In the genomic region with DNA sequence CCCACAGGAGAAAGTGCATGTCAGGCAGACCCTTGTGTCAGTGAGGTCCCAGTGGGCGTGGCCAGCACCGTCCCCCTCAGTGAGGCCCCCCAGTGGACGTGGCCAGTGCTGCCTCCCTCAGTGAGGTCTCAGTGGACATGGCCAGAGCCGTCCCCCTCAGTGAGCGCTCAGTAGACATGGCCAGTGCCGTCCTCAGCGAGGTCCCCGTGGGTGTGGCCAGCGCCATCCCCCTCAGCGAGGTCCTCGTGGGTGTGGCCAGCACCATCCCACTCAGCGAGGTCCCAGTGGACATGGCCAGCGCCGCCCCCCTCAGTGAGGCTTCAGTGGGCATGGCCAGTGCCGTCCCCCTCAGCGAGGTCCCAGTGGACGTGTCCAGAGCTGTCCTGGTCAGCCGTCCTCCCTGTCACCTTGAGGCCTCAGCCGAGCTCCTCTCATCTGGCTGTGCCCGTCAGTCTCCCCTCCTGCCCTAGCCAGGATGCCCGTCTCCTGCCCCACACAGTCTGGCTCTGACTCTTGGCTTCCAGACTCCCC, we compare ENCODE assay signal across 26 cellular contexts. TPM values are rescaled to one million over a fixed set of nuclear protein-coding genes. Genes with fewer than 3 reads are reported as not detected.
DNase-seq lines count a peak whose midpoint lies in the region; ATAC-seq and TF ChIP-seq lines count a peak whose summit lies in the region.
"Had no signal": no experiment of that assay in that cellular context is flagged by ENCODE, and none has a peak within 500 bp of the region (broad histone marks: within the 10 kb centered on the region; RNA-seq: fewer than 3 reads in every experiment).

No MANE protein-coding gene starts in this region.

- no peak overlapping the region for H3K4me3 Mint-ChIP-seq in stimulated activated memory B cell treated with anti-CD40 and anti-IgM and Interleukin-4, amounts not matched to agents 10 μg/mL and 1 μg/mL and 100 μg/mL, for 72 hours
- H3K4me3 Mint-ChIP-seq: activated CD8-positive, alpha-beta memory T cell treated with anti-CD3 and anti-CD28 coated beads, Interleukin-2, amount 10 ng/mL, durations not matched to agents 7 days and 5 days; activated T-cell treated with anti-CD3 and anti-CD28 coated beads, Interleukin-2, amount 50 U/mL, for 72 hours; CD4-positive, CD25-positive, alpha-beta regulatory T cell; T-helper 1 cell treated with Interleukin-12 subunit alpha and Interleukin-12 subunit beta and Interleukin-4 antibody, amounts not matched to agents 30 μg/mL and 1 μg/mL, for 36 hours had no signal

- H3K36me3 Mint-ChIP-seq in stimulated activated memory B cell treated with anti-CD40 and anti-IgM and Interleukin-4, amounts not matched to agents 10 μg/mL and 1 μg/mL and 100 μg/mL, for 72 hours: no peaks in the 10 kb centered on the region
- H3K36me3 Mint-ChIP-seq: activated CD8-positive, alpha-beta memory T cell treated with anti-CD3 and anti-CD28 coated beads, Interleukin-2, amount 10 ng/mL, durations not matched to agents 7 days and 5 days had no signal

- no peaks in the 10 kb centered on the region for H3K36me3 ChIP-seq in SK-N-SH (replicated peaks in 1 of 2; ENCODE audit: control insufficient read depth in 1 of 2, insufficient read depth in 2 of 2, low read length in 1 of 2)
- H3K36me3 ChIP-seq: adrenal gland, brain microvascular endothelial cell, heart left ventricle, thoracic aorta had no signal

- TF ChIP-seq CTCF in SK-N-SH (IDR thresholded peaks at IDR 0.05): no peak
- 0 out of 2 replicates have a peak, but pooled peaks have one; percentile 10 for TF ChIP-seq CTCF in VCaP (conservative IDR thresholded peaks at IDR 0.05)
- TF ChIP-seq CTCF in foreskin fibroblast (IDR thresholded peaks at IDR 0.05; ENCODE audit: low read depth, low read length): no peak

- H3K27ac Mint-ChIP-seq in stimulated activated memory B cell treated with anti-CD40 and anti-IgM and Interleukin-4, amounts not matched to agents 10 μg/mL and 1 μg/mL and 100 μg/mL, for 72 hours: no peak overlapping the region
- H3K27ac Mint-ChIP-seq: activated CD8-positive, alpha-beta memory T cell treated with anti-CD3 and anti-CD28 coated beads, Interleukin-2, amount 10 ng/mL, durations not matched to agents 7 days and 5 days; activated T-cell treated with anti-CD3 and anti-CD28 coated beads, Interleukin-2, amount 50 U/mL, for 72 hours; T-helper 1 cell treated with Interleukin-12 subunit alpha and Interleukin-12 subunit beta and Interleukin-4 antibody, amounts not matched to agents 30 μg/mL and 1 μg/mL, for 36 hours had no signal

- ATAC-seq in SK-N-SH treated with all-trans-retinoic acid at 6 μM for 48 hours (no peak), HG03159 (IDR thresholded peaks at IDR 0.05; ENCODE audit: unreplicated experiment) (no peak)
- peak; percentile 28 for ATAC-seq in stimulated activated memory B cell treated with anti-CD40 and anti-IgM and Interleukin-4, amounts not matched to agents 10 μg/mL and 1 μg/mL and 100 μg/mL, for 72 hours
- ATAC-seq: activated CD8-positive, alpha-beta memory T cell treated with anti-CD3 and anti-CD28 coated beads, Interleukin-2, amount 10 ng/mL, durations not matched to agents 7 days and 5 days; activated T-cell treated with anti-CD3 and anti-CD28 coated beads, Interleukin-2, amount 50 U/mL, for 72 hours; sciatic nerve; stimulated activated naive CD8-positive, alpha-beta T cell treated with anti-CD3 and anti-CD28 coated beads, Interleukin-15, Interleukin-2, amounts not matched to agents 100 U/mL and 50 U/mL, for 24 hours had no signal

- H3K4me3 ChIP-seq in SK-N-SH (ENCODE audit: low read depth in 2 of 2, low read length in 1 of 2) (no peak overlapping the region), foreskin fibroblast (ENCODE audit: low read depth in 1 of 2, low read length in 2 of 2) (no peak overlapping the region)
- H3K4me3 ChIP-seq: adrenal gland, heart left ventricle, thoracic aorta had no signal

- POLR2A ChIA-PET in SK-N-SH (lab: Yijun Ruan, JAX): no interaction called here

- no peaks in the 10 kb centered on the region for H3K79me2 ChIP-seq in SK-N-SH (ENCODE audit: insufficient read depth)

- no peaks in the 10 kb centered on the region for H3K9me3 ChIP-seq in SK-N-SH
- H3K9me3 ChIP-seq: adrenal gland, heart left ventricle, thoracic aorta had no signal

- H3K27me3 Mint-ChIP-seq in stimulated activated memory B cell treated with anti-CD40 and anti-IgM and Interleukin-4, amounts not matched to agents 10 μg/mL and 1 μg/mL and 100 μg/mL, for 72 hours: peaks cover 23% of the 10 kb centered on the region
- H3K27me3 Mint-ChIP-seq: activated CD8-positive, alpha-beta memory T cell treated with anti-CD3 and anti-CD28 coated beads, Interleukin-2, amount 10 ng/mL, durations not matched to agents 7 days and 5 days; CD4-positive, CD25-positive, alpha-beta regulatory T cell had no signal

- H3K27me3 ChIP-seq in SK-N-SH (ENCODE audit: insufficient read depth): no peaks in the 10 kb centered on the region
- H3K27me3 ChIP-seq: adrenal gland, heart left ventricle had no signal

- H3K4me1 ChIP-seq in SK-N-SH (ENCODE audit: control insufficient read depth in 1 of 2, insufficient read depth in 2 of 2, low read depth in 1 of 2, low read length in 1 of 2): peaks cover 0 to 5% of the 10 kb centered on the region in 2 experiments; a peak in 1 of 4 replicates
- H3K4me1 ChIP-seq: adrenal gland had no signal

- H3K9me2 ChIP-seq in SK-N-SH: no peaks in the 10 kb centered on the region

- TF ChIP-seq RAD21 in SK-N-SH (IDR thresholded peaks at IDR 0.05; ENCODE audit: low read length): no peak

- 74% methylated on average over 4 of the region's 21 CpGs for WGBS in SK-N-SH (ENCODE audit: low lambda C conversion rate)

- no peak overlapping the region for H3K9ac ChIP-seq in SK-N-SH
- H3K9ac ChIP-seq: KMS-11 had no signal

- TF ChIP-seq EP300 in SK-N-SH (IDR thresholded peaks at IDR 0.05; ENCODE audit: borderline replicate concordance in 1 of 2, low read depth in 1 of 2, low read length in 1 of 2): no peak

- H2AFZ ChIP-seq in SK-N-SH (ENCODE audit: low read depth): no peak overlapping the region

- no peaks in the 10 kb centered on the region for H4K20me1 ChIP-seq in SK-N-SH (ENCODE audit: insufficient read depth)

- no peaks in the 10 kb centered on the region for H3F3A ChIP-seq in SK-N-SH (replicated peaks; ENCODE audit: insufficient read depth)

- peaks cover 7% of the 10 kb centered on the region for H3K4me1 Mint-ChIP-seq in stimulated activated memory B cell treated with anti-CD40 and anti-IgM and Interleukin-4, amounts not matched to agents 10 μg/mL and 1 μg/mL and 100 μg/mL, for 72 hours

- CTCF ChIA-PET in SK-N-SH (lab: Yijun Ruan, JAX): interaction anchor here (1.0 to 1.7 kb wide), 3 partner anchors 36 to 286 kb away, joined by 3 to 6 read pairs (median 4); a partner anchor contains a TSS

- H3K27ac ChIP-seq in SK-N-SH (ENCODE audit: low read depth in 2 of 2, low read length in 1 of 2) (no peak overlapping the region), VCaP (no peak overlapping the region)
- H3K27ac ChIP-seq: 22Rv1, adrenal gland, brain microvascular endothelial cell, heart left ventricle, KMS-11, thoracic aorta had no signal

- H3K9me3 Mint-ChIP-seq in stimulated activated memory B cell treated with anti-CD40 and anti-IgM and Interleukin-4, amounts not matched to agents 10 μg/mL and 1 μg/mL and 100 μg/mL, for 72 hours: no peaks in the 10 kb centered on the region
- H3K9me3 Mint-ChIP-seq: activated T-cell treated with anti-CD3 and anti-CD28 coated beads, Interleukin-2, amount 50 U/mL, for 72 hours; CD4-positive, CD25-positive, alpha-beta regulatory T cell; T-helper 1 cell treated with Interleukin-12 subunit alpha and Interleukin-12 subunit beta and Interleukin-4 antibody, amounts not matched to agents 30 μg/mL and 1 μg/mL, for 36 hours had no signal

- H3K4me2 ChIP-seq in SK-N-SH: no peak overlapping the region
- H3K4me2 ChIP-seq: KMS-11 had no signal

- DNase-seq in SK-N-SH (peak; percentile 57), iPS-NIHi7 (ENCODE audit: extremely low spot score) (peak; percentile 56), foreskin fibroblast (no peak)
- no peak for DNase-seq in stimulated activated CD4-positive, alpha-beta T cell treated with anti-CD3 and anti-CD28 coated beads, Interleukin-1b, Interleukin-23, amount 100 ng/mL, for 48 hours
- DNase-seq: activated CD4-positive, alpha-beta T cell treated with anti-CD3 and anti-CD28 coated beads for 4 hours; activated CD8-positive, alpha-beta memory T cell treated with anti-CD3 and anti-CD28 coated beads, Interleukin-2, amount 10 ng/mL, durations not matched to agents 7 days and 5 days; activated naive CD4-positive, alpha-beta T cell; adrenal gland; brain microvascular endothelial cell; CD4-positive, CD25-positive, alpha-beta regulatory T cell; NCI-H1417 treated with DMSO at 0.1 percent for 48 hours; NCI-H2081; NCI-H774; RPMI8226; stimulated activated naive CD8-positive, alpha-beta T cell treated with anti-CD3 and anti-CD28 coated beads, Interleukin-15, Interleukin-2, amounts not matched to agents 100 U/mL and 50 U/mL, for 24 hours had no signal

TF ChIP-seq in SK-N-SH, 30 proteins besides CTCF, POLR2A, EP300 and RAD21 (continues in another document):
- TF ChIP-seq FOSL2 (IDR thresholded peaks at IDR 0.05; ENCODE audit: borderline replicate concordance, low read depth) (no peak), RXRA (IDR thresholded peaks at IDR 0.05; ENCODE audit: borderline replicate concordance, low read depth) (no peak), GABPA (IDR thresholded peaks at IDR 0.05; ENCODE audit: low read depth) (no peak), SIN3A (IDR thresholded peaks at IDR 0.05; ENCODE audit: borderline replicate concordance, low read depth, low read length) (no peak), TCF12 (IDR thresholded peaks at IDR 0.05) (no peak)

TF ChIP-seq in SK-N-SH treated with all-trans-retinoic acid at 6 μM for 48 hours, 23 proteins besides CTCF, POLR2A, EP300 and RAD21 (continues in another document):
- TF ChIP-seq CSDC2 (CRISPR knock-in tag; IDR thresholded peaks at IDR 0.05) (no peak), ZNF565 (CRISPR knock-in tag; conservative IDR thresholded peaks at IDR 0.05; ENCODE audit: low read depth) (no peak), TCF4 (CRISPR knock-in tag; IDR thresholded peaks at IDR 0.05; ENCODE audit: borderline replicate concordance) (no peak), ZFP30 (CRISPR knock-in tag; IDR thresholded peaks at IDR 0.05) (no peak), ARNTL (CRISPR knock-in tag; IDR thresholded peaks at IDR 0.05; ENCODE audit: borderline replicate concordance, low read depth) (no peak), BACH2 (CRISPR knock-in tag; IDR thresholded peaks at IDR 0.05; ENCODE audit: borderline replicate concordance) (no peak)

RNA-seq across cellular contexts. Expression of a gene that starts 35.5 kb away (rescaled TPM):
- polyA plus RNA-seq in SK-N-SH (2012; rRNA removed): 0.28 and 0.54 TPM in 2 replicates
- polyA plus RNA-seq in SK-N-SH (2012; cell fraction: cytosol; rRNA removed): 0.75 and 1.3 TPM in 2 replicates
- 0.87 and 1.4 TPM in 2 replicates for polyA plus RNA-seq in SK-N-SH (2012; cell fraction: nucleus; rRNA removed)

Comparison
In these comparisons a context has a peak if more than half of its experiments do, and no peak if none do; other contexts are left out.
1. DNase-seq: peak in SK-N-SH (single experiment) and iPS-NIHi7 (single experiment); none in stimulated activated CD4-positive, alpha-beta T cell treated with anti-CD3 and anti-CD28 coated beads, Interleukin-1b, Interleukin-23, amount 100 ng/mL, for 48 hours (single experiment) and foreskin fibroblast (0 of 2).